Comparison of ENCODE assay signal across 8 cellular contexts in the genomic region with DNA sequence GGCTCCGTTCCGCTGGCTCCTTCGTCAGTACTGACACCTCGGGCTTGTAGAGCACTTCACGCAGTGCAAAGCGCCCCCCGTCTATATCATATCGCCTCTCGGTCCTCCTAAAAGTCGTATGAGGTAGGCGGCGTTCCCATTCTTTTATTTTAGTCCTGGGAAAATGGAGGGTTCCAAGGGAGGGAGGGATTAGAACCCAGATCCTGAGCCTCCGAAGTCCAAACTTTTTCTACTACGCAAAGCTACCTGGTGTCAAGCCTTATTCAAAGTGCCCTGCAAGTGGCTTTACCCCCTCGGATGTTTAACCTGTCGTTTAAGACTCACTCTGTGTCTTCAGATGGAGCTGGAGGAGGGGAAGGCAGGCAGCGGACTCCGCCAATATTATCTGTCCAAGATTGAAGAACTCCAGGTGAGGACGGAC. TPM values are rescaled to one million over a fixed set of nuclear protein-coding genes. Genes with fewer than 3 reads are reported as not detected.
DNase-seq lines count a peak whose midpoint lies in the region; ATAC-seq and TF ChIP-seq lines count a peak whose summit lies in the region.

No MANE protein-coding gene starts in this region.

- H4K5ac ChIP-seq in H9 (ENCODE audit: insufficient read length, low read depth, low read length): no peak overlapping the region

- H2BK20ac ChIP-seq in H9 (ENCODE audit: low read depth, low read length, poor library complexity, severe bottlenecking): no peak overlapping the region

- peak overlapping the region; percentile 100 for H3K27ac Mint-ChIP-seq in H9
- peak overlapping the region; percentile 99 for H3K27ac Mint-ChIP-seq in glutamatergic neuron (ENCODE audit: unreplicated experiment)

- no peak overlapping the region for H3K56ac ChIP-seq in H9 (ENCODE audit: insufficient read length, low read depth, low read length)

- H3K23ac ChIP-seq in H9 (ENCODE audit: insufficient read length, low read depth, low read length): no peak overlapping the region

- H3T11ph ChIP-seq in H9 (ENCODE audit: low read length): no peak overlapping the region

- H3K14ac ChIP-seq in H9 (ENCODE audit: insufficient read depth, low read length): peak overlapping the region; percentile 90

- H3K79me1 ChIP-seq in H9 (ENCODE audit: insufficient read depth, low read depth, low read length, poor library complexity, severe bottlenecking): peaks cover 3% of the 10 kb centered on the region

- no peaks in the 10 kb centered on the region; the same call in 1 of the 2 replicates for H3K27me3 Mint-ChIP-seq in H9 (ENCODE audit: low read depth)
- H3K27me3 Mint-ChIP-seq in glutamatergic neuron (ENCODE audit: unreplicated experiment): peaks cover 14% of the 10 kb centered on the region

- H4K20me1 ChIP-seq in H9 (ENCODE audit: control insufficient read depth, insufficient read depth, insufficient read length): no peaks in the 10 kb centered on the region

- peak overlapping the region; percentile 99 to 100 for H3K4me3 Mint-ChIP-seq in H9
- peak overlapping the region; percentile 90 for H3K4me3 Mint-ChIP-seq in glutamatergic neuron (ENCODE audit: unreplicated experiment)

- no peak overlapping the region for H4K91ac ChIP-seq in H9 (ENCODE audit: insufficient read length, low read depth, low read length)

- no peak overlapping the region for H2BK15ac ChIP-seq in H9 (ENCODE audit: low read depth, low read length)

- no peaks in the 10 kb centered on the region for H3K27me3 ChIP-seq in H9 (ENCODE audit: insufficient read depth, low read length)
- H3K27me3 ChIP-seq in WERI-Rb-1 (ENCODE audit: insufficient read depth, low read depth, severe bottlenecking): no peaks in the 10 kb centered on the region

- no peak; the same call in 2 of the 3 replicates for TF ChIP-seq CTCF in H9 (conservative IDR thresholded peaks at IDR 0.05)
- no peak for TF ChIP-seq CTCF in WERI-Rb-1 (IDR thresholded peaks at IDR 0.05; ENCODE audit: low read depth, low read length)
- no peak for TF ChIP-seq CTCF in glutamatergic neuron (IDR thresholded peaks at IDR 0.05; ENCODE audit: partially characterized antibody, unreplicated experiment)

- H2BK120ac ChIP-seq in H9 (ENCODE audit: low read depth, low read length, poor library complexity, severe bottlenecking): no peak overlapping the region

- H3K4me2 ChIP-seq in H9 (ENCODE audit: insufficient read depth, insufficient read length, low read length): peak overlapping the region; percentile 69

- H3K79me2 ChIP-seq in H9 (ENCODE audit: insufficient read depth, low read length): peaks cover 8% of the 10 kb centered on the region; the same call in 1 of the 2 replicates

- no peak overlapping the region for H3K4ac ChIP-seq in H9 (ENCODE audit: low read depth, low read length)

- no peak overlapping the region for H4K8ac ChIP-seq in H9 (replicated peaks; ENCODE audit: insufficient read length, low read depth, low read length)

- no peaks in the 10 kb centered on the region for H3K9me3 ChIP-seq in H9 (ENCODE audit: control insufficient read depth, low read depth, low read length)
- no peaks in the 10 kb centered on the region for H3K9me3 ChIP-seq in WERI-Rb-1 (ENCODE audit: severe bottlenecking)

- H3K27ac ChIP-seq in H9 (ENCODE audit: insufficient read length, low read depth, low read length): no peak overlapping the region
- H3K27ac ChIP-seq in WERI-Rb-1: peak overlapping the region; percentile 98
- H3K27ac ChIP-seq in skin epidermis: peak overlapping the region; percentile 55 to 99 (median 96)

- H3K4me1 Mint-ChIP-seq in H9 (peaks cover 12 to 16% of the 10 kb centered on the region in 2 experiments), glutamatergic neuron (ENCODE audit: low read depth, unreplicated experiment) (peaks cover 11% of the 10 kb centered on the region)

- peak overlapping the region; percentile 74 for H3K18ac ChIP-seq in H9 (ENCODE audit: insufficient read length, low read depth, low read length)

- WGBS in H9 (ENCODE audit: extremely low coverage, insufficient read length, low lambda C conversion rate): no CpG with 5 or more reads among the region's 19 CpGs

- DNase-seq in H9 (no peak), WERI-Rb-1 (no peak), glutamatergic neuron (no peak), DMS114 treated with DMSO at 0.1 percent for 48 hours (lab: John Stamatoyannopoulos, UW; ENCODE audit: unreplicated experiment) (no peak), DMS 273 (lab: John Stamatoyannopoulos, UW; ENCODE audit: unreplicated experiment) (no peak)
- no peak for DNase-seq in stimulated activated CD4-positive, alpha-beta T cell treated with anti-CD3 and anti-CD28 coated beads, Interleukin-4, amount 100 ng/mL, for 24 hours

- H3K23me2 ChIP-seq in H9 (ENCODE audit: insufficient read length, low read depth, low read length, poor library complexity, severe bottlenecking): peaks cover 6% of the 10 kb centered on the region

- no peaks in the 10 kb centered on the region for H3K4me1 ChIP-seq in H9 (ENCODE audit: insufficient read depth, low read length)

- H3K9me3 Mint-ChIP-seq in H9: no peaks in the 10 kb centered on the region; a peak in 1 of 5 replicates
- peaks cover 15% of the 10 kb centered on the region for H3K9me3 Mint-ChIP-seq in glutamatergic neuron (ENCODE audit: unreplicated experiment)

- H2BK5ac ChIP-seq in H9 (ENCODE audit: insufficient read length, low read length): no peak overlapping the region

- H2AFZ ChIP-seq in H9 (ENCODE audit: low read length): no peak overlapping the region

- H2AK5ac ChIP-seq in H9 (ENCODE audit: insufficient read length, low read length): no peak overlapping the region

- H3K9ac ChIP-seq in H9 (ENCODE audit: extremely low read depth, insufficient read length, low read length): peak overlapping the region; percentile 94

- H3K4me3 ChIP-seq in WERI-Rb-1 (ENCODE audit: low read depth, low read length): peak overlapping the region; percentile 71
- peak overlapping the region; percentile 75 to 85 (median 81) for H3K4me3 ChIP-seq in skin epidermis

- H3K36me3 ChIP-seq in WERI-Rb-1: peaks cover 80% of the 10 kb centered on the region

- H2BK12ac ChIP-seq in H9 (ENCODE audit: insufficient read length, low read depth, low read length): no peak overlapping the region

- H3K36me3 Mint-ChIP-seq in H9 (ENCODE audit: insufficient read depth in 1 of 3, low read depth in 3 of 3) (peaks cover 70 to 96% (median 75%) of the 10 kb centered on the region in 3 experiments), glutamatergic neuron (ENCODE audit: unreplicated experiment) (no peaks in the 10 kb centered on the region)

- ATAC-seq in GM21737 (IDR thresholded peaks at IDR 0.05; ENCODE audit: unreplicated experiment): no peak

RNA-seq across cellular contexts. Expression of gene FTSJ3, which starts 0.3 kb away (rescaled TPM):
- 77.5 and 80.3 TPM in 2 replicates for total RNA-seq in H9 (2021)
- total RNA-seq in glutamatergic neuron (ENCODE audit: unreplicated experiment): 42.0 TPM

RNA-seq across cellular contexts. Expression of gene PSMC5, which starts 0.6 kb away (rescaled TPM):
- total RNA-seq in H9 (2021) (178 and 183 TPM in 2 replicates), glutamatergic neuron (ENCODE audit: unreplicated experiment) (133 TPM)

RNA-seq across cellular contexts. Expression of gene SMARCD2, which starts 14.7 kb away (rescaled TPM):
- total RNA-seq in H9 (2021) (68.9 and 71.4 TPM in 2 replicates), glutamatergic neuron (ENCODE audit: unreplicated experiment) (84.5 TPM)

RNA-seq across cellular contexts. Expression of gene CSH2, which starts 45.7 kb away (rescaled TPM):
- total RNA-seq in H9 (2021) (not detected in 2 replicates), glutamatergic neuron (ENCODE audit: unreplicated experiment) (0.56 TPM)

RNA-seq across cellular contexts. Expression of gene DDX42, which starts 53.8 kb away (rescaled TPM):
- total RNA-seq in H9 (2021): 184 and 187 TPM in 2 replicates
- total RNA-seq in glutamatergic neuron (ENCODE audit: unreplicated experiment): 181 TPM
